Comparison of ENCODE assay signal across 22 cellular contexts in the genomic region with DNA sequence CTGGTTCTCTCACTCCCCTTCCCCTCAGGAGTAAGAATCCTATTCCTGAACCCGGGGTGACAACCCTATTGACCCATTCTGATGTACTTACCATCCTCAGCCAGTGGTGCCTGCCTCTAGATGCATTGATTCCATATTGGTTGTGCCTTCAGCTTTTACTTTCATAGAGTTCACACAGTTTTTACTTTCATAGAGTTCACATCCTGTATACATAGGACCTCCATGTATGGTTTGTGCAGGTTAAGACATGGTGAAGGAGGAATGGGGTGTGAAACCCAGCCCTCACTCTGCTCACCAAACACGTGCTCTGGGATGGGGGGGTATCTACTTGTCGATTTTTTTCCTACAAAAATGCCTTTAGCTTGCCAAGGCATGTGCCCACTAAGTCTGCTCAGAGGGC.
DNase-seq lines count a peak whose midpoint lies in the region; ATAC-seq and TF ChIP-seq lines count a peak whose summit lies in the region.
"Had no signal": no experiment of that assay in that cellular context is flagged by ENCODE, and none has a peak within 500 bp of the region (broad histone marks: within the 10 kb centered on the region; RNA-seq: fewer than 3 reads in every experiment).

No MANE protein-coding gene starts in this region.

- no peaks in the 10 kb centered on the region for H3K36me3 Mint-ChIP-seq in natural killer cell
- H3K36me3 Mint-ChIP-seq: CD4-positive, alpha-beta memory T cell; IgD-negative memory B cell had no signal

- no peaks in the 10 kb centered on the region for H3K36me3 ChIP-seq in thyroid gland
- H3K36me3 ChIP-seq: BLaER1, SJCRH30 had no signal

- H3K9me3 ChIP-seq in thyroid gland (no peaks in the 10 kb centered on the region), right cardiac atrium (ENCODE audit: control insufficient read depth, low read length) (no peaks in the 10 kb centered on the region)
- H3K9me3 ChIP-seq: A549, BLaER1, SJCRH30 had no signal

- no peak overlapping the region for H3K27ac ChIP-seq in thyroid gland
- H3K27ac ChIP-seq in right cardiac atrium (ENCODE audit: low read length), result no peak overlapping the region
- H3K27ac ChIP-seq: A549, BLaER1, SJCRH30 had no signal

- WGBS in thyroid gland, 2 donors, result 64 to 76% methylated on average over 3 of the region's 3 CpGs
- 74% methylated on average over 3 of the region's 3 CpGs for WGBS in right cardiac atrium

- H3K4me1 ChIP-seq in thyroid gland (no peaks in the 10 kb centered on the region), right cardiac atrium (ENCODE audit: control insufficient read depth, insufficient read depth, low read length) (no peaks in the 10 kb centered on the region)
- H3K4me1 ChIP-seq: A549, BLaER1, SJCRH30 had no signal

- H3K4me3 ChIP-seq in thyroid gland (replicated peaks in 1 of 3) (no peak overlapping the region), right cardiac atrium (ENCODE audit: low read length) (no peak overlapping the region)
- H3K4me3 ChIP-seq: A549, BLaER1, SJCRH30 had no signal

- peak overlapping the region in 1 of 2 donors; percentile 80 for H3K27ac Mint-ChIP-seq in natural killer cell
- H3K27ac Mint-ChIP-seq: CD4-positive, alpha-beta memory T cell; IgD-negative memory B cell had no signal

- H3K27me3 Mint-ChIP-seq in natural killer cell (ENCODE audit: low read depth in 2 of 2), result no peaks in the 10 kb centered on the region

- H3K27me3 ChIP-seq in thyroid gland, result no peaks in the 10 kb centered on the region
- H3K27me3 ChIP-seq in right cardiac atrium (ENCODE audit: control insufficient read depth, insufficient read depth), result no peaks in the 10 kb centered on the region
- H3K27me3 ChIP-seq: BLaER1, SJCRH30 had no signal

- TF ChIP-seq CTCF in natural killer cell (IDR thresholded peaks at IDR 0.05), result no peak
- no peak for TF ChIP-seq CTCF in thyroid gland (IDR thresholded peaks at IDR 0.05)

- peaks cover 26 to 77% of the 10 kb centered on the region in 2 donors for H3K4me1 Mint-ChIP-seq in natural killer cell
- H3K4me1 Mint-ChIP-seq: CD4-positive, alpha-beta memory T cell had no signal

- intact Hi-C loops in natural killer cell (cut with micrococcal nuclease) (no loop called here), thyroid gland (cut with DNase I) (no loop called here), right cardiac atrium (cut with DNase I) (no loop called here)

- H3K4me3 Mint-ChIP-seq in natural killer cell, result no peak overlapping the region
- H3K4me3 Mint-ChIP-seq: CD4-positive, alpha-beta memory T cell; IgD-negative memory B cell had no signal

- no peak for DNase-seq in natural killer cell
- no peak for DNase-seq in thyroid gland
- DNase-seq in left lobe of liver (ENCODE audit: low spot score), result no peak
- DNase-seq in right cardiac atrium, result no peak
- DNase-seq: CD4-positive, alpha-beta memory T cell; DMS153; GDM1; GOT3; Karpas-422; NCI-H1048; NCI-H1436 treated with DMSO at 0.1 percent for 48 hours; NCI-H2029; NCI-H2171; SJCRH30 had no signal

- no peaks in the 10 kb centered on the region for H3K9me3 Mint-ChIP-seq in natural killer cell
- H3K9me3 Mint-ChIP-seq: CD4-positive, alpha-beta memory T cell; IgD-negative memory B cell had no signal

- ATAC-seq in GM18867 (IDR thresholded peaks at IDR 0.05; ENCODE audit: unreplicated experiment), result peak; percentile 54
- ATAC-seq in GM21619 (IDR thresholded peaks at IDR 0.05; ENCODE audit: unreplicated experiment), result peak; percentile 53
- ATAC-seq in HG03159 (IDR thresholded peaks at IDR 0.05; ENCODE audit: unreplicated experiment), result peak; percentile 58
- peak in 2 of 3 donors; percentile 38 to 43 for ATAC-seq in natural killer cell
- ATAC-seq in GM19467 (IDR thresholded peaks at IDR 0.05; ENCODE audit: unreplicated experiment), result no peak
- ATAC-seq in left lobe of liver, result no peak
- no peak for ATAC-seq in right cardiac atrium
- ATAC-seq: A549, HCT116 had no signal

- TF ChIP-seq POLR2A in thyroid gland (IDR thresholded peaks at IDR 0.05), result no peak

Comparison
In these comparisons a context has a peak if more than half of its experiments do, and no peak if none do; other contexts are left out.
1. ATAC-seq: peak in GM18867 (single experiment), GM21619 (single experiment), HG03159 (single experiment) and natural killer cell (2 of 3); none in GM19467 (single experiment), left lobe of liver (single experiment) and right cardiac atrium (0 of 2).